9 cellular contexts compared by ENCODE assay signal in the genomic region with DNA sequence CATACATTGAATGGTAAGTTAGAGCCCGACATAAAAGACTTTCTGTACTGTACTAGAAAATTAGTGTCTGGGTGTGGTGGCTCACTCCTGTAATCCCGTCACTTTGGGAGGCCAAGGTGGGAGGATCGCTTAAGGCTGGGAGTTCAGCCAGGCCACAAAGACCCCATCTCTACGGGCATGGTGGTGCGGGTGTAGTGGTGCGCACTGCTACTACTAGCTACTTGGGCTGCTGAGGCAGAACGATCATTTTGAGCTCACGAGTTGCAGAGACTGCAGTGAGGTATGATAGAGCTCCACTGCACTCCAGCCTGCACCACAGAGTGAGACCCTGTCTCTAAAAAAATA. TPM values are rescaled to one million over a fixed set of nuclear protein-coding genes. Genes with fewer than 3 reads are reported as not detected.
DNase-seq lines count a peak whose midpoint lies in the region; ATAC-seq lines count a peak whose summit lies in the region.
"Had no signal": no experiment of that assay in that cellular context is flagged by ENCODE, and none has a peak within 500 bp of the region (broad histone marks: within the 10 kb centered on the region; RNA-seq: fewer than 3 reads in every experiment).

No MANE protein-coding gene starts in this region.

- H3K9me3 Mint-ChIP-seq in activated CD8-positive, alpha-beta memory T cell treated with anti-CD3 and anti-CD28 coated beads, Interleukin-2, amount 10 ng/mL, durations not matched to agents 7 days and 5 days (ENCODE audit: low read depth): no peaks in the 10 kb centered on the region
- no peaks in the 10 kb centered on the region for H3K9me3 Mint-ChIP-seq in T-cell

- H3K4me3 ChIP-seq in esophagus (ENCODE audit: low read depth in 1 of 2, low read length in 2 of 2) (peak overlapping the region; percentile 29 to 77), skeletal muscle tissue (ENCODE audit: low read length in 3 of 3) (peak overlapping the region in 2 of 3 donors; percentile 44 to 90)

- H3K27ac Mint-ChIP-seq in activated CD8-positive, alpha-beta memory T cell treated with anti-CD3 and anti-CD28 coated beads, Interleukin-2, amount 10 ng/mL, durations not matched to agents 7 days and 5 days: peak overlapping the region; percentile 59
- H3K27ac Mint-ChIP-seq in T-cell: no peak overlapping the region

- H3K9ac ChIP-seq in skeletal muscle tissue (ENCODE audit: low read depth in 1 of 3, low read length in 3 of 3): peak overlapping the region in 1 of 3 donors; percentile 25

- H3K27me3 ChIP-seq in esophagus (ENCODE audit: control insufficient read depth in 1 of 2, insufficient read depth in 2 of 2, low read length in 2 of 2): no peaks in the 10 kb centered on the region
- H3K27me3 ChIP-seq in skeletal muscle tissue (ENCODE audit: control insufficient read depth in 3 of 3, insufficient read depth in 3 of 3, low read length in 3 of 3): no peaks in the 10 kb centered on the region

- peaks cover 3 to 9% of the 10 kb centered on the region in 2 donors for H3K4me1 ChIP-seq in esophagus (ENCODE audit: control insufficient read depth in 2 of 2, insufficient read depth in 2 of 2, low read length in 1 of 2)
- H3K4me1 ChIP-seq in skeletal muscle tissue (ENCODE audit: control insufficient read depth in 3 of 3, insufficient read depth in 3 of 3, low read length in 3 of 3): peaks cover 18 to 29% (median 19%) of the 10 kb centered on the region in 3 donors

- peak overlapping the region; percentile 98 for H3K4me3 Mint-ChIP-seq in activated CD8-positive, alpha-beta memory T cell treated with anti-CD3 and anti-CD28 coated beads, Interleukin-2, amount 10 ng/mL, durations not matched to agents 7 days and 5 days
- H3K4me3 Mint-ChIP-seq in T-cell: peak overlapping the region; percentile 98 to 100 (median 99)

- no peaks in the 10 kb centered on the region for H3K9me3 ChIP-seq in esophagus (ENCODE audit: control insufficient read depth in 2 of 2, insufficient read depth in 1 of 2, low read depth in 1 of 2, low read length in 1 of 2)
- no peaks in the 10 kb centered on the region for H3K9me3 ChIP-seq in skeletal muscle tissue (ENCODE audit: control insufficient read depth in 3 of 3, low read length in 3 of 3)

- POLR2A ChIA-PET in T-cell (lab: Charles Lee): interaction anchor here in 1 of 2 donors (0.6 to 1.3 kb wide), 6 partner anchors 9 to 297 kb away, joined by 3 to 7 read pairs (median 4); no protein-coding TSS in a partner anchor

- CTCF ChIA-PET in activated CD8-positive, alpha-beta memory T cell treated with anti-CD3 and anti-CD28 coated beads, Interleukin-2, amount 10 ng/mL, durations not matched to agents 7 days and 5 days (lab: Charles Lee): no interaction called here
- CTCF ChIA-PET in T-cell (lab: Charles Lee): interaction anchor here in 1 of 2 donors (1.0 to 2.1 kb wide), 2 partner anchors 10 to 13 kb away, joined by 3 to 6 read pairs; no protein-coding TSS in a partner anchor

- H3K27ac ChIP-seq in esophagus (ENCODE audit: low read depth in 2 of 2, low read length in 1 of 2) (peak overlapping the region; percentile 57 to 87), skeletal muscle tissue (ENCODE audit: low read depth, low read length) (peak overlapping the region; percentile 100)

- H3K4me1 Mint-ChIP-seq in activated CD8-positive, alpha-beta memory T cell treated with anti-CD3 and anti-CD28 coated beads, Interleukin-2, amount 10 ng/mL, durations not matched to agents 7 days and 5 days: peaks cover 55% of the 10 kb centered on the region
- H3K4me1 Mint-ChIP-seq in T-cell: peaks cover 68 to 81% (median 71%) of the 10 kb centered on the region in 3 donors

- H3K36me3 ChIP-seq in esophagus (ENCODE audit: control insufficient read depth in 2 of 2, insufficient read depth in 2 of 2, low read length in 1 of 2): peaks cover 0 to 6% of the 10 kb centered on the region in 2 donors
- peaks cover 4 to 11% (median 5%) of the 10 kb centered on the region in 3 donors for H3K36me3 ChIP-seq in skeletal muscle tissue (ENCODE audit: control insufficient read depth in 3 of 3, insufficient read depth in 3 of 3, low read length in 3 of 3)

- H3K27me3 Mint-ChIP-seq in activated CD8-positive, alpha-beta memory T cell treated with anti-CD3 and anti-CD28 coated beads, Interleukin-2, amount 10 ng/mL, durations not matched to agents 7 days and 5 days: no peaks in the 10 kb centered on the region
- H3K27me3 Mint-ChIP-seq in T-cell: no peaks in the 10 kb centered on the region

- WGBS in esophagus, 2 donors: 69 to 70% methylated on average over 8 of the region's 8 CpGs

- no peak for DNase-seq in activated CD8-positive, alpha-beta memory T cell treated with anti-CD3 and anti-CD28 coated beads, Interleukin-2, amount 10 ng/mL, durations not matched to agents 7 days and 5 days
- DNase-seq in activated CD8-positive, alpha-beta memory T cell treated with anti-CD3 and anti-CD28 coated beads, Interleukin-2, amount 50 U/mL, for 4 hours: no peak
- DNase-seq in T-cell: no peak
- DNase-seq in SIG-M5 (lab: John Stamatoyannopoulos, UW): no peak
- DNase-seq: activated effector memory CD4-positive, alpha-beta T cell treated with Interleukin-2 at 50 U/mL for 16 hours had no signal

- ATAC-seq in activated CD8-positive, alpha-beta memory T cell treated with anti-CD3 and anti-CD28 coated beads, Interleukin-2, amount 10 ng/mL, durations not matched to agents 7 days and 5 days: no peak
- ATAC-seq in T-cell (replicated peaks in 1 of 4) (no peak), GM19463 (IDR thresholded peaks at IDR 0.05; ENCODE audit: unreplicated experiment) (no peak), GM19467 (IDR thresholded peaks at IDR 0.05; ENCODE audit: unreplicated experiment) (no peak)

- H3K36me3 Mint-ChIP-seq in activated CD8-positive, alpha-beta memory T cell treated with anti-CD3 and anti-CD28 coated beads, Interleukin-2, amount 10 ng/mL, durations not matched to agents 7 days and 5 days: peaks cover 50% of the 10 kb centered on the region
- H3K36me3 Mint-ChIP-seq in T-cell: peaks cover 23% of the 10 kb centered on the region

RNA-seq across cellular contexts. Expression of gene MARCHF7, which starts 2.3 kb away (rescaled TPM):
- 10 to 100 TPM; 80.7 to 84.3 TPM for total RNA-seq in activated CD8-positive, alpha-beta memory T cell treated with anti-CD3 and anti-CD28 coated beads, Interleukin-2, amount 10 ng/mL, durations not matched to agents 7 days and 5 days
- 100 to 1,000 TPM in 1 of 5 donors, 10 to 100 TPM in 4; 80.1 to 100 (median 90.5) TPM for total RNA-seq in T-cell
- 10 to 100 TPM; 43.1 to 50.2 TPM for polyA plus RNA-seq in esophagus
- total RNA-seq in skeletal muscle tissue: 77.2 TPM
